In the genomic region with DNA sequence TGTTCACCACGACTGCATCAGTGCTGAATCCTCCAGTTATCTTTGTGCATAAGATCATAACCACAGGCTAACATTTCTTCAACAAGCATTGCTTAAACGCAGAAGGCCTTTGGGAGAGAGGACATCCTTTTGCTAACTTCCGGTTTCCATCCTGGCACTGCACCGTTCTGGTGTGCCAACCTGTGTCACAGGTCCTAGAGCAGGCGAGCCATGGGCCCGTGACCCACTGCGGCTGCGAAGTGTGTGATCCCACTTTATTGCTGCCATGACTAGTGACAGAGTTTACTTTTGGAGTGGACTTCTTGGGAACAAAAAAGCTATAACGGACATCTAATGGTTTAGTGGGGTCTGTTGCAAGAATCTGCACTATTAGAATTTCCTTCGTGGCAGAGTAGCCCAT, we compare ENCODE assay signal across 25 cellular contexts. TPM values are rescaled to one million over a fixed set of nuclear protein-coding genes. Genes with fewer than 3 reads are reported as not detected.
"Had no signal": no experiment of that assay in that cellular context is flagged by ENCODE, and none has a peak within 500 bp of the region (broad histone marks: within the 10 kb centered on the region; RNA-seq: fewer than 3 reads in every experiment).

No MANE protein-coding gene starts in this region.

- H3K4me1 ChIP-seq: right atrium auricular region, right lobe of liver, stomach, testis, thyroid gland, transverse colon, upper lobe of left lung had no signal

- ATAC-seq: left colon; natural killer cell; right lobe of liver; stimulated activated naive B cell treated with anti-CD40 and anti-IgM and Interleukin-4, amounts not matched to agents 10 μg/mL and 1 μg/mL and 100 μg/mL, for 72 hours; stimulated activated naive CD8-positive, alpha-beta T cell treated with anti-CD3 and anti-CD28 coated beads, Interleukin-15, Interleukin-2, amounts not matched to agents 100 U/mL and 50 U/mL, for 24 hours had no signal

- FAIRE-seq: keratinocyte had no signal

- H3K27me3 ChIP-seq: neural progenitor cell, ovary, right atrium auricular region, right lobe of liver, stomach, testis, thyroid gland, transverse colon, upper lobe of left lung had no signal

- H3K4me3 ChIP-seq: left ventricle myocardium inferior, neural progenitor cell, ovary, right atrium auricular region, right lobe of liver, smooth muscle cell, stomach, testis, thyroid gland, transverse colon, upper lobe of left lung had no signal

- DNase-seq: head of caudate nucleus; hippocampal formation; left colon; left ventricle myocardium inferior; naive B cell; natural killer cell; nephron progenitor cell; ovary; right lobe of liver; stimulated activated CD4-positive, alpha-beta T cell treated with anti-CD3 and anti-CD28 coated beads, Interleukin-12 subunit alpha, Interleukin-12 subunit beta, amount 100 ng/mL, for 4 hours; stimulated activated CD4-positive, alpha-beta T cell treated with anti-CD3 and anti-CD28 coated beads, Interleukin-15, amount 100 ng/mL, for 24 hours; stimulated activated CD4-positive, alpha-beta T cell treated with anti-CD3 and anti-CD28 coated beads, Interleukin-2, amount 100 ng/mL, for 24 hours; stimulated activated CD4-positive, alpha-beta T cell treated with anti-CD3 and anti-CD28 coated beads, Interleukin-4, amount 100 ng/mL, for 1 hour; stimulated activated naive B cell treated with anti-CD40 and anti-IgM and Interleukin-4, amounts not matched to agents 10 μg/mL and 1 μg/mL and 100 μg/mL, for 72 hours; stimulated activated naive CD8-positive, alpha-beta T cell treated with anti-CD3 and anti-CD28 coated beads, Interleukin-15, Interleukin-2, amounts not matched to agents 100 U/mL and 50 U/mL, for 24 hours; stomach; testis; thyroid gland; transverse colon had no signal

- H3K9me3 ChIP-seq: left ventricle myocardium inferior, ovary, right atrium auricular region, right lobe of liver, stomach, testis, thyroid gland, transverse colon, upper lobe of left lung had no signal

- H3K36me3 ChIP-seq: neural progenitor cell, ovary, right lobe of liver, transverse colon, upper lobe of left lung had no signal

- H2AFZ ChIP-seq: neural progenitor cell had no signal

- H3K9ac ChIP-seq: neural progenitor cell had no signal

- H3K4me2 ChIP-seq: neural progenitor cell, smooth muscle cell had no signal

- H3K27ac ChIP-seq: left ventricle myocardium inferior, neural progenitor cell, ovary, right atrium auricular region, right lobe of liver, stomach, testis, thyroid gland, transverse colon, upper lobe of left lung had no signal

RNA-seq across cellular contexts. Expression of a gene that starts 42.9 kb away (rescaled TPM):
- total RNA-seq: pulmonary artery endothelial cell had no signal
